Comparison of ENCODE assay signal across 18 cellular contexts in the genomic region with DNA sequence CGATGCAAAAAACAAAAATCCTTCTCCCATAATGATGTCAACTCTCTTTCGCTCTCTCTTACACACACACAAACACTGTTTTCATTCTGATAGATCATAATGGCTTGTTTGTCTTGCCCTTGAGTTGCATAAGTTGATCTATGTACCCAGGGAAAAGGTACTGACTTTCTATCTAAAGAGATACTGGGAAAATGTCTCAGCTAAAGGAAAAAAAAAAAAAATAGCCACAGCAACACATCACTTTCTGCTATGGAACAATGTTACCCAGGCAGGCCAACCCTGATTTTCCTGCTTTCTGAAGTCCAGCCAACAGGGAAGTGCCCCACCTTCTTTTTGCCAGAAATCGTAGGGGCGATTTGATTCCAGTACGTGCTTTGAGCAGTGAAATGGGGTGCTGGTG.
DNase-seq lines count a peak whose midpoint lies in the region; ATAC-seq and TF ChIP-seq lines count a peak whose summit lies in the region.
"Had no signal": no experiment of that assay in that cellular context is flagged by ENCODE, and none has a peak within 500 bp of the region (broad histone marks: within the 10 kb centered on the region; RNA-seq: fewer than 3 reads in every experiment).

No MANE protein-coding gene starts in this region.

- no peaks in the 10 kb centered on the region for H3K9me3 ChIP-seq in heart right ventricle
- H3K9me3 ChIP-seq in hepatocyte (ENCODE audit: low read depth): no peaks in the 10 kb centered on the region
- H3K9me3 ChIP-seq in trophoblast cell (ENCODE audit: insufficient read depth, low read depth, low read length): no peaks in the 10 kb centered on the region
- no peaks in the 10 kb centered on the region for H3K9me3 ChIP-seq in vagina
- H3K9me3 ChIP-seq: left lung, SK-N-SH, thoracic aorta had no signal

- H3K4me2 ChIP-seq in hepatocyte (peak overlapping the region; percentile 46), trophoblast cell (ENCODE audit: low read length) (no peak overlapping the region)
- H3K4me2 ChIP-seq: SK-N-SH had no signal

- DNase-seq in heart right ventricle: no peak
- DNase-seq in cardiac septum (ENCODE audit: low spot score): no peak
- DNase-seq in hepatocyte (ENCODE audit: low spot score): peak; percentile 32
- DNase-seq in trophoblast cell: no peak
- DNase-seq in vagina (ENCODE audit: extremely low spot score in 2 of 2): no peak
- DNase-seq in activated naive CD8-positive, alpha-beta T cell treated with anti-CD3 and anti-CD28 coated beads for 36 hours: no peak
- no peak for DNase-seq in HEK293T (ENCODE audit: extremely low spot score)
- DNase-seq: activated naive CD4-positive, alpha-beta T cell treated with anti-CD3 and anti-CD28 coated beads, Interleukin-2, amount 10 ng/mL, durations not matched to agents 7 days and 5 days; CD4-positive, CD25-positive, alpha-beta regulatory T cell; left lung; naive thymus-derived CD4-positive, alpha-beta T cell; NCI-H1092 treated with DMSO at 0.1 percent for 48 hours; NCI-H2171; SK-N-SH; stimulated activated CD4-positive, alpha-beta T cell treated with anti-CD3 and anti-CD28 coated beads, Interleukin-2, amount 100 ng/mL, for 48 hours had no signal

- ATAC-seq in heart right ventricle (no peak), GM19452 (IDR thresholded peaks at IDR 0.05; ENCODE audit: unreplicated experiment) (no peak)
- ATAC-seq: left lung; naive thymus-derived CD4-positive, alpha-beta T cell had no signal

- H3K36me3 ChIP-seq in heart right ventricle: no peaks in the 10 kb centered on the region
- no peaks in the 10 kb centered on the region for H3K36me3 ChIP-seq in hepatocyte (replicated peaks; ENCODE audit: insufficient read depth, low read depth)
- no peaks in the 10 kb centered on the region for H3K36me3 ChIP-seq in trophoblast cell (ENCODE audit: control insufficient read depth in 1 of 2, insufficient read depth in 2 of 2, low read length in 2 of 2)
- H3K36me3 ChIP-seq in vagina: no peaks in the 10 kb centered on the region
- H3K36me3 ChIP-seq: left lung, thoracic aorta had no signal

- peaks cover 21% of the 10 kb centered on the region for H3K79me1 ChIP-seq in trophoblast cell (ENCODE audit: low read length)

- no peak overlapping the region for H3K9ac ChIP-seq in trophoblast cell (ENCODE audit: low read length)
- H3K9ac ChIP-seq: SK-N-SH had no signal

- CTCF ChIA-PET in HEK293T (lab: Yijun Ruan, JAX): no interaction called here

- H2BK120ac ChIP-seq in trophoblast cell (ENCODE audit: insufficient read depth, low read length, poor library complexity): peak overlapping the region; percentile 97

- peak overlapping the region; percentile 90 for H3K18ac ChIP-seq in trophoblast cell (ENCODE audit: low read length)

- intact Hi-C loops in heart right ventricle (cut with DNase I): loop anchor here in 4 of 10 donors (5.0 to 10.0 kb wide), 2 partner anchors 33 to 190 kb away; no protein-coding TSS in a partner anchor
- intact Hi-C loops in cardiac septum (cut with DNase I): loop anchor here (5.0 kb wide), 1 partner anchor 762 kb away; no protein-coding TSS in a partner anchor
- intact Hi-C loops in vagina (cut with DNase I): no loop called here

- no peak for TF ChIP-seq POLR2A in vagina (IDR thresholded peaks at IDR 0.05)

- H3K14ac ChIP-seq in trophoblast cell (ENCODE audit: low read length): peak overlapping the region; percentile 73

- H3K27me3 ChIP-seq in heart right ventricle: no peaks in the 10 kb centered on the region
- no peaks in the 10 kb centered on the region for H3K27me3 ChIP-seq in hepatocyte
- no peaks in the 10 kb centered on the region for H3K27me3 ChIP-seq in trophoblast cell (ENCODE audit: insufficient read depth, low read length)
- H3K27me3 ChIP-seq in vagina: no peaks in the 10 kb centered on the region
- H3K27me3 ChIP-seq: left lung had no signal

- H2BK12ac ChIP-seq in trophoblast cell (ENCODE audit: low read length): peak overlapping the region; percentile 99

- peak overlapping the region; percentile 72 for H2BK5ac ChIP-seq in trophoblast cell (ENCODE audit: low read depth, low read length, poor library complexity)

- no peaks in the 10 kb centered on the region for H3K9me3 Mint-ChIP-seq in activated naive CD8-positive, alpha-beta T cell treated with anti-CD3 and anti-CD28 coated beads for 36 hours
- H3K9me3 Mint-ChIP-seq: activated CD4-positive, alpha-beta T cell treated with anti-CD3 and anti-CD28 coated beads, Interleukin-2, amount 10 ng/mL, durations not matched to agents 24 days and 14 days; activated naive CD4-positive, alpha-beta T cell treated with anti-CD3 and anti-CD28 coated beads, Interleukin-2, amount 10 ng/mL, durations not matched to agents 7 days and 5 days had no signal

- no peaks in the 10 kb centered on the region for H3K79me2 ChIP-seq in hepatocyte
- peaks cover 1% of the 10 kb centered on the region for H3K79me2 ChIP-seq in trophoblast cell (ENCODE audit: control insufficient read depth, insufficient read depth, low read length, poor library complexity)

- no peak overlapping the region for H4K12ac ChIP-seq in trophoblast cell (ENCODE audit: low read depth, low read length)

- peaks cover 12% of the 10 kb centered on the region for H3K27me3 Mint-ChIP-seq in activated naive CD8-positive, alpha-beta T cell treated with anti-CD3 and anti-CD28 coated beads for 36 hours
- H3K27me3 Mint-ChIP-seq: activated CD4-positive, alpha-beta T cell treated with anti-CD3 and anti-CD28 coated beads, Interleukin-2, amount 10 ng/mL, durations not matched to agents 24 days and 14 days; naive thymus-derived CD4-positive, alpha-beta T cell had no signal

- TF ChIP-seq CTCF in heart right ventricle (IDR thresholded peaks at IDR 0.05) (no peak), hepatocyte (IDR thresholded peaks at IDR 0.05; ENCODE audit: poor library complexity) (no peak), vagina (IDR thresholded peaks at IDR 0.05) (no peak)

- H3K27ac Mint-ChIP-seq in activated naive CD8-positive, alpha-beta T cell treated with anti-CD3 and anti-CD28 coated beads for 36 hours: no peak overlapping the region
- H3K27ac Mint-ChIP-seq: activated CD4-positive, alpha-beta T cell treated with anti-CD3 and anti-CD28 coated beads, Interleukin-2, amount 10 ng/mL, durations not matched to agents 24 days and 14 days; activated naive CD4-positive, alpha-beta T cell treated with anti-CD3 and anti-CD28 coated beads, Interleukin-2, amount 10 ng/mL, durations not matched to agents 7 days and 5 days; CD4-positive, CD25-positive, alpha-beta regulatory T cell; naive thymus-derived CD4-positive, alpha-beta T cell had no signal

- H2AK5ac ChIP-seq in trophoblast cell (ENCODE audit: low read length): peak overlapping the region; percentile 94

- POLR2A ChIA-PET in HEK293T (lab: Yijun Ruan, JAX): no interaction called here

- no peak overlapping the region for H3K23ac ChIP-seq in trophoblast cell (ENCODE audit: low read length)

- H3K36me3 Mint-ChIP-seq in activated naive CD8-positive, alpha-beta T cell treated with anti-CD3 and anti-CD28 coated beads for 36 hours: no peaks in the 10 kb centered on the region
- H3K36me3 Mint-ChIP-seq: activated naive CD4-positive, alpha-beta T cell treated with anti-CD3 and anti-CD28 coated beads, Interleukin-2, amount 10 ng/mL, durations not matched to agents 7 days and 5 days; CD4-positive, CD25-positive, alpha-beta regulatory T cell; naive thymus-derived CD4-positive, alpha-beta T cell had no signal

- peak overlapping the region; percentile 89 for H4K91ac ChIP-seq in trophoblast cell (ENCODE audit: low read depth, low read length)

- no peaks in the 10 kb centered on the region for H3K9me2 ChIP-seq in hepatocyte (replicated peaks; ENCODE audit: insufficient read depth)
- H3K9me2 ChIP-seq: SK-N-SH had no signal

- H3K27ac ChIP-seq in heart right ventricle (peak overlapping the region; percentile 14 to 89 (median 74)), hepatocyte (peak overlapping the region; percentile 76), trophoblast cell (ENCODE audit: low read depth, low read length) (no peak overlapping the region), vagina (peak overlapping the region; percentile 65)

- peaks cover 5 to 79% (median 51%) of the 10 kb centered on the region in 9 donors for H3K4me1 ChIP-seq in heart right ventricle
- peaks cover 24% of the 10 kb centered on the region for H3K4me1 ChIP-seq in hepatocyte (ENCODE audit: insufficient read depth)
- H3K4me1 ChIP-seq in trophoblast cell (ENCODE audit: control insufficient read depth in 1 of 2, insufficient read depth in 2 of 2, low read length in 2 of 2): peaks cover 4 to 21% of the 10 kb centered on the region in 2 experiments
- H3K4me1 ChIP-seq in vagina: peaks cover 59% of the 10 kb centered on the region

- no peaks in the 10 kb centered on the region for H3K4me1 Mint-ChIP-seq in activated naive CD8-positive, alpha-beta T cell treated with anti-CD3 and anti-CD28 coated beads for 36 hours
- H3K4me1 Mint-ChIP-seq: activated naive CD4-positive, alpha-beta T cell treated with anti-CD3 and anti-CD28 coated beads, Interleukin-2, amount 10 ng/mL, durations not matched to agents 7 days and 5 days; CD4-positive, CD25-positive, alpha-beta regulatory T cell; naive thymus-derived CD4-positive, alpha-beta T cell had no signal

- 53 to 80% methylated on average over 5 of the region's 5 CpGs for WGBS in heart right ventricle, 2 donors
- WGBS in hepatocyte (ENCODE audit: low lambda C conversion rate, missing lambda C conversion rate): 68% methylated on average over 5 of the region's 5 CpGs
- 100% methylated on average over 1 of the region's 5 CpGs for WGBS in trophoblast cell (ENCODE audit: extremely low coverage, insufficient coverage, insufficient read length)

- no peak overlapping the region for H3K4me3 Mint-ChIP-seq in activated naive CD8-positive, alpha-beta T cell treated with anti-CD3 and anti-CD28 coated beads for 36 hours
- H3K4me3 Mint-ChIP-seq: activated CD4-positive, alpha-beta T cell treated with anti-CD3 and anti-CD28 coated beads, Interleukin-2, amount 10 ng/mL, durations not matched to agents 24 days and 14 days; activated naive CD4-positive, alpha-beta T cell treated with anti-CD3 and anti-CD28 coated beads, Interleukin-2, amount 10 ng/mL, durations not matched to agents 7 days and 5 days; CD4-positive, CD25-positive, alpha-beta regulatory T cell; naive thymus-derived CD4-positive, alpha-beta T cell had no signal

- H3K4me3 ChIP-seq in heart right ventricle (no peak overlapping the region), hepatocyte (no peak overlapping the region), trophoblast cell (ENCODE audit: low read depth, low read length) (no peak overlapping the region), vagina (no peak overlapping the region)
- H3K4me3 ChIP-seq: left lung, thoracic aorta had no signal

- no peak overlapping the region for H2AFZ ChIP-seq in hepatocyte
- no peak overlapping the region for H2AFZ ChIP-seq in trophoblast cell (ENCODE audit: insufficient read depth, low read length, poor library complexity)

- no peak overlapping the region for H3K4ac ChIP-seq in trophoblast cell (ENCODE audit: low read depth, low read length)

- H4K20me1 ChIP-seq in hepatocyte (ENCODE audit: insufficient read depth, poor library complexity, severe bottlenecking): no peaks in the 10 kb centered on the region

- peak overlapping the region; percentile 82 for H4K8ac ChIP-seq in trophoblast cell (ENCODE audit: low read depth, low read length)

TF ChIP-seq in HEK293T, 16 proteins besides CTCF, POLR2A, EP300 and RAD21:
- TF ChIP-seq SP1 (IDR thresholded peaks at IDR 0.05): no peak
- TF ChIP-seq CTBP1 (IDR thresholded peaks at IDR 0.05; ENCODE audit: borderline replicate concordance): no peak
- TF ChIP-seq ELF4 (IDR thresholded peaks at IDR 0.05): no peak
